ENCODE assay signal across 16 cellular contexts in the genomic region with DNA sequence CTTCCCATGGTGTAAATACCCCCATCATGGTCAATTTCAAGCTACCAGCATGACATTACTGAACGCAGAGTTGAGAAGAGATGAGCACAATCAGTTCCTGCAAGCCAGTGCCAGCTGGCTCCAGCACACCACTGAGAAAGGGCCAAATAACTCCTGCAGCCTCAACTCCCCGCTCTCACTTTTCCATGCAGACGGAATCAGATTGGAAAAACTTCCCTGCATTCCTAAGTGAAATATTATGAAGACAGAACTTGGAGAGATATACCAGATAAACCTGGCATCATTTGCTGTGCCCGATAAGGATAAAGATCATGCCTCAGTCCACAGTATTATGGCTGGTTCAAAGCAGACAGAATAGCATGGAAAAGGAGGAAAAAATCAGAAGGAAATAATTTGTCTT. TPM values are rescaled to one million over a fixed set of nuclear protein-coding genes. Genes with fewer than 3 reads are reported as not detected.
DNase-seq lines count a peak whose midpoint lies in the region; ATAC-seq and TF ChIP-seq lines count a peak whose summit lies in the region.
"Had no signal": no experiment of that assay in that cellular context is flagged by ENCODE, and none has a peak within 500 bp of the region (broad histone marks: within the 10 kb centered on the region; RNA-seq: fewer than 3 reads in every experiment).

No MANE protein-coding gene starts in this region.

- no peak overlapping the region for H3K4me3 Mint-ChIP-seq in progenitor cell of endocrine pancreas (ENCODE audit: low read depth)
- H3K4me3 Mint-ChIP-seq: naive thymus-derived CD8-positive, alpha-beta T cell had no signal

- H3K27ac ChIP-seq in heart left ventricle (peak overlapping the region; percentile 50 to 85 (median 72)), transverse colon (peak overlapping the region; percentile 49 to 72 (median 66))
- H3K27ac ChIP-seq: BLaER1, right lobe of liver had no signal

- peak in 4 of 5 donors; percentile 32 to 71 (median 64) for DNase-seq in heart left ventricle
- no peak for DNase-seq in omental fat pad (ENCODE audit: low spot score)
- DNase-seq in transverse colon: peak; percentile 20
- no peak for DNase-seq in HT-29 (ENCODE audit: low spot score)
- DNase-seq in SIG-M5 treated with dmso at 0.1 percent for 504 hours (lab: John Stamatoyannopoulos, UW; ENCODE audit: unreplicated experiment): no peak
- no peak for DNase-seq in progenitor cell of endocrine pancreas (ENCODE audit: low spot score, unreplicated experiment)
- no peak for DNase-seq in foreskin melanocyte
- DNase-seq: activated CD4-positive, alpha-beta T cell treated with anti-CD3 and anti-CD28 coated beads, Interleukin-2, amount 50 U/mL, for 1 hour; activated T-cell treated with anti-CD3 and anti-CD28 coated beads, Interleukin-2, amount 50 U/mL, for 48 hours; DMS79 treated with DMSO at 0.1 percent for 48 hours; naive thymus-derived CD8-positive, alpha-beta T cell; NCI-H2171 treated with DMSO at 0.1 percent for 48 hours; right lobe of liver; stimulated activated CD4-positive, alpha-beta T cell treated with anti-CD3 and anti-CD28 coated beads, Interleukin-4, amount 100 ng/mL, for 24 hours had no signal

- H3K36me3 ChIP-seq in heart left ventricle (no peaks in the 10 kb centered on the region), transverse colon (no peaks in the 10 kb centered on the region)
- H3K36me3 ChIP-seq: BLaER1, right lobe of liver had no signal

- 18 to 32% (median 31%) methylated on average over 4 of the region's 4 CpGs for WGBS in heart left ventricle, 4 donors
- 48 to 64% methylated on average over 2 to 4 of the region's 4 CpGs for WGBS in transverse colon (ENCODE audit: low coverage in 1 of 2), 2 donors

- H3K9me3 ChIP-seq in heart left ventricle (no peaks in the 10 kb centered on the region), transverse colon (no peaks in the 10 kb centered on the region)
- H3K9me3 ChIP-seq: right lobe of liver had no signal

- TF ChIP-seq EP300 in transverse colon (IDR thresholded peaks at IDR 0.05; ENCODE audit: low read depth): no peak

- TF ChIP-seq CTCF in heart left ventricle (IDR thresholded peaks at IDR 0.05) (no peak), omental fat pad (IDR thresholded peaks at IDR 0.05) (no peak), transverse colon (IDR thresholded peaks at IDR 0.05) (no peak), progenitor cell of endocrine pancreas (IDR thresholded peaks at IDR 0.05; ENCODE audit: unreplicated experiment) (no peak)

- H3K9me3 Mint-ChIP-seq in progenitor cell of endocrine pancreas (ENCODE audit: low read depth): peaks cover 3% of the 10 kb centered on the region
- H3K9me3 Mint-ChIP-seq: naive thymus-derived CD8-positive, alpha-beta T cell had no signal

- no peaks in the 10 kb centered on the region for H3K27me3 Mint-ChIP-seq in progenitor cell of endocrine pancreas

- H3K27ac Mint-ChIP-seq in progenitor cell of endocrine pancreas: no peak overlapping the region
- H3K27ac Mint-ChIP-seq: naive thymus-derived CD8-positive, alpha-beta T cell had no signal

- in situ Hi-C loops in transverse colon (cut with MboI; ENCODE audit: low pct_ligation_motif_present in 1 of 4, low pct_unique_long_range_greater_than_20kb in 1 of 4, low sequenced_read_pairs in 3 of 4): no loop called here

- TF ChIP-seq POLR2A in heart left ventricle (IDR thresholded peaks at IDR 0.05) (no peak), transverse colon (IDR thresholded peaks at IDR 0.05) (no peak)

- no peaks in the 10 kb centered on the region for H3K36me3 Mint-ChIP-seq in progenitor cell of endocrine pancreas (ENCODE audit: insufficient read depth)
- H3K36me3 Mint-ChIP-seq: naive thymus-derived CD8-positive, alpha-beta T cell had no signal

- H3K4me1 ChIP-seq in heart left ventricle (peaks cover 0 to 71% (median 49%) of the 10 kb centered on the region in 12 donors), transverse colon (peaks cover 0 to 19% (median under 1%) of the 10 kb centered on the region in 4 donors)
- H3K4me1 ChIP-seq: BLaER1, right lobe of liver had no signal

- H3K4me1 Mint-ChIP-seq in progenitor cell of endocrine pancreas (ENCODE audit: low read depth): peaks cover 20% of the 10 kb centered on the region
- H3K4me1 Mint-ChIP-seq: naive thymus-derived CD8-positive, alpha-beta T cell had no signal

- H3K4me3 ChIP-seq in heart left ventricle (peak overlapping the region in 2 of 12 donors; percentile 12 to 15), transverse colon (no peak overlapping the region)
- H3K4me3 ChIP-seq: BLaER1, right lobe of liver had no signal

- intact Hi-C loops in heart left ventricle (cut with DNase I) (loop anchor here in 5 of 10 donors (5.0 to 10.0 kb wide), 3 partner anchors 55 to 62 kb away; a partner anchor contains a TSS), transverse colon (cut with DNase I; ENCODE audit: low total_unique reads) (no loop called here)

- H3K27me3 ChIP-seq in heart left ventricle: no peaks in the 10 kb centered on the region
- no peaks in the 10 kb centered on the region for H3K27me3 ChIP-seq in transverse colon
- H3K27me3 ChIP-seq: BLaER1, right lobe of liver had no signal

- ATAC-seq in SK-N-SH treated with all-trans-retinoic acid at 6 μM for 48 hours (peak; percentile 60), heart left ventricle (peak; percentile 87 to 91 (median 88)), omental fat pad (ENCODE audit: low FRiP score) (peak; percentile 69)
- ATAC-seq: naive thymus-derived CD8-positive, alpha-beta T cell; right lobe of liver had no signal

TF ChIP-seq in SK-N-SH treated with all-trans-retinoic acid at 6 μM for 48 hours, 23 proteins besides CTCF, POLR2A, EP300 and RAD21:
- TF ChIP-seq, protein P1, sequence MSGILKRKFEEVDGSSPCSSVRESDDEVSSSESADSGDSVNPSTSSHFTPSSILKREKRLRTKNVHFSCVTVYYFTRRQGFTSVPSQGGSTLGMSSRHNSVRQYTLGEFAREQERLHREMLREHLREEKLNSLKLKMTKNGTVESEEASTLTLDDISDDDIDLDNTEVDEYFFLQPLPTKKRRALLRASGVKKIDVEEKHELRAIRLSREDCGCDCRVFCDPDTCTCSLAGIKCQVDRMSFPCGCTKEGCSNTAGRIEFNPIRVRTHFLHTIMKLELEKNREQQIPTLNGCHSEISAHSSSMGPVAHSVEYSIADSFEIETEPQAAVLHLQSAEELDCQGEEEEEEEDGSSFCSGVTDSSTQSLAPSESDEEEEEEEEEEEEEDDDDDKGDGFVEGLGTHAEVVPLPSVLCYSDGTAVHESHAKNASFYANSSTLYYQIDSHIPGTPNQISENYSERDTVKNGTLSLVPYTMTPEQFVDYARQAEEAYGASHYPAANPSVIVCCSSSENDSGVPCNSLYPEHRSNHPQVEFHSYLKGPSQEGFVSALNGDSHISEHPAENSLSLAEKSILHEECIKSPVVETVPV (CRISPR knock-in tag; IDR thresholded peaks at IDR 0.05): no peak
- TF ChIP-seq ISL1 (CRISPR knock-in tag; IDR thresholded peaks at IDR 0.05) (peak; percentile 52), OSR1 (CRISPR knock-in tag; IDR thresholded peaks at IDR 0.05) (no peak), ARNTL (CRISPR knock-in tag; IDR thresholded peaks at IDR 0.05; ENCODE audit: borderline replicate concordance, low read depth) (no peak)
TF ChIP-seq in SK-N-SH treated with all-trans-retinoic acid at 6 μM for 48 hours: peak in this region for 1.

RNA-seq across cellular contexts. Expression of a gene that starts 56.7 kb away (rescaled TPM):
- total RNA-seq in heart left ventricle: 100 to 1,000 TPM in 8 of 9 donors, 10 to 100 TPM in 1; 91.1 to 230 (median 177) TPM
- 10 to 100 TPM; 49.2 to 63.1 TPM for polyA plus RNA-seq in heart left ventricle
- 10 to 100 TPM in 1 of 4 donors, 1 to 10 TPM in 3; 3.0 to 15.9 (median 5.7) TPM for total RNA-seq in omental fat pad
- total RNA-seq in transverse colon: 10 to 100 TPM in 1 of 4 donors, 1 to 10 TPM in 3; 6.0 to 12.3 (median 7.2) TPM
- not detected in 2 replicates for total RNA-seq in HT-29 (2014; rRNA removed; shearing (Covaris generic))
- total RNA-seq in progenitor cell of endocrine pancreas: 0.31 and 0.73 TPM in 2 replicates
- total RNA-seq: naive thymus-derived CD8-positive, alpha-beta T cell had no signal

Comparison
In these comparisons a context has a peak if more than half of its experiments do, and no peak if none do; other contexts are left out.
1. DNase-seq: peak in heart left ventricle (4 of 5) and transverse colon (single experiment); none in omental fat pad (single experiment), HT-29 (single experiment), SIG-M5 treated with dmso at 0.1 percent for 504 hours (single experiment), progenitor cell of endocrine pancreas (single experiment) and foreskin melanocyte (single experiment).
2. RNA of a gene that starts 56.7 kb away (total RNA-seq): 91.1 to 230 TPM in heart left ventricle; 6.0 to 12.3 TPM in transverse colon, 3.0 to 15.9 TPM in omental fat pad, 0.31 to 0.73 TPM in progenitor cell of endocrine pancreas and not detected in HT-29; every median in the first group is over 4 times any median in the second.
3. Peak in every context shown above with its lines, with median percentiles within 50 percentile points of each other: ATAC-seq.